ENCODE assay signal across 14 cellular contexts in genomic region chr17:75950850-75951554, GRCh38. TPM values are rescaled to one million over a fixed set of nuclear protein-coding genes. Genes with fewer than 3 reads are reported as not detected.
DNase-seq lines count a peak whose midpoint lies in the region; ATAC-seq and TF ChIP-seq lines count a peak whose summit lies in the region.
"Had no signal": no experiment of that assay in that cellular context is flagged by ENCODE, and none has a peak within 500 bp of the region (broad histone marks: within the 10 kb centered on the region; RNA-seq: fewer than 3 reads in every experiment).

No MANE protein-coding gene starts in this region.

- intact Hi-C loops in left lung (cut with DNase I), result no loop called here
- intact Hi-C loops in CD14-positive monocyte (cut with micrococcal nuclease), result no loop called here

- H3K27me3 Mint-ChIP-seq in CD14-positive monocyte (ENCODE audit: low read depth in 3 of 3), result no peaks in the 10 kb centered on the region
- H3K27me3 Mint-ChIP-seq: dendritic cell treated with granulocyte-macrophage colony-stimulating factor and Interleukin-4, amounts not matched to agents 40 ng/mL and 50 ng/mL, for 4 days; IgD-negative memory B cell had no signal

- no peak overlapping the region for H3K4me3 ChIP-seq in left lung
- H3K4me3 ChIP-seq: upper lobe of left lung had no signal

- H3K9me3 ChIP-seq in left lung, result no peaks in the 10 kb centered on the region
- H3K9me3 ChIP-seq: upper lobe of left lung had no signal

- H3K27me3 ChIP-seq in left lung, result no peaks in the 10 kb centered on the region
- H3K27me3 ChIP-seq: upper lobe of left lung had no signal

- H3K4me1 ChIP-seq in left lung, result no peaks in the 10 kb centered on the region
- H3K4me1 ChIP-seq: parathyroid adenoma, upper lobe of left lung had no signal

- peaks cover 0 to 100% of the 10 kb centered on the region in 2 donors for H3K36me3 ChIP-seq in left lung

- DNase-seq in Ammon's horn (ENCODE audit: low spot score) (peak; percentile 36), M059J (ENCODE audit: low read depth) (peak; percentile 48), amniotic epithelial cell (ENCODE audit: low read depth) (peak; percentile 28), left lung (no peak), CD14-positive monocyte (ENCODE audit: low spot score) (no peak), NCI-H2107 treated with DMSO at 0.1 percent for 48 hours (lab: John Stamatoyannopoulos, UW; ENCODE audit: unreplicated experiment) (no peak), D341Med (ENCODE audit: low spot score) (no peak)
- DNase-seq: NCI-H1436 treated with DMSO at 0.1 percent for 48 hours, NCI-H82, upper lobe of left lung had no signal

- peak overlapping the region in 1 of 7 donors; percentile 53 for H3K27ac Mint-ChIP-seq in CD14-positive monocyte
- H3K27ac Mint-ChIP-seq: dendritic cell treated with granulocyte-macrophage colony-stimulating factor and Interleukin-4, amounts not matched to agents 40 ng/mL and 50 ng/mL, for 4 days; IgD-negative memory B cell had no signal

- no peaks in the 10 kb centered on the region for H3K9me3 Mint-ChIP-seq in CD14-positive monocyte
- H3K9me3 Mint-ChIP-seq: dendritic cell treated with granulocyte-macrophage colony-stimulating factor and Interleukin-4, amounts not matched to agents 40 ng/mL and 50 ng/mL, for 4 days; IgD-negative memory B cell had no signal

- TF ChIP-seq CTCF in left lung (IDR thresholded peaks at IDR 0.05), result no peak
- no peak for TF ChIP-seq CTCF in CD14-positive monocyte (IDR thresholded peaks at IDR 0.05)

- H3K4me1 Mint-ChIP-seq in CD14-positive monocyte, result no peaks in the 10 kb centered on the region
- H3K4me1 Mint-ChIP-seq: IgD-negative memory B cell had no signal

- H3K4me3 Mint-ChIP-seq in CD14-positive monocyte, result no peak overlapping the region
- H3K4me3 Mint-ChIP-seq: dendritic cell treated with granulocyte-macrophage colony-stimulating factor and Interleukin-4, amounts not matched to agents 40 ng/mL and 50 ng/mL, for 4 days; IgD-negative memory B cell had no signal

- ATAC-seq in left lung, result peak; percentile 26
- ATAC-seq in HG02973 (IDR thresholded peaks at IDR 0.05; ENCODE audit: unreplicated experiment), result no peak

- no peak overlapping the region for H3K27ac ChIP-seq in left lung
- H3K27ac ChIP-seq: parathyroid adenoma, upper lobe of left lung had no signal

- H3K36me3 Mint-ChIP-seq in CD14-positive monocyte, result peaks cover 78 to 93% of the 10 kb centered on the region in 2 donors

RNA-seq across cellular contexts. Expression of gene FBF1, which starts 10.2 kb away (rescaled TPM):
- 14.4 and 18.7 TPM in 2 replicates for total RNA-seq in M059J (2014; rRNA removed; shearing (Covaris generic))
- total RNA-seq in left lung, result 10 to 100 TPM; 12.1 to 13.1 TPM
- under 1 TPM; 0.32 to 0.62 TPM for polyA plus RNA-seq in CD14-positive monocyte

RNA-seq across cellular contexts. Expression of gene ACOX1, which starts 28.0 kb away (rescaled TPM):
- total RNA-seq in M059J (2014; rRNA removed; shearing (Covaris generic)), result 16.7 and 22.4 TPM in 2 replicates
- 10 to 100 TPM; 81.0 TPM for total RNA-seq in left lung
- polyA plus RNA-seq in CD14-positive monocyte, result 10 to 100 TPM; 49.2 to 49.7 TPM

RNA-seq across cellular contexts. Expression of gene TEN1, which starts 28.0 kb away (rescaled TPM):
- total RNA-seq in M059J (2014; rRNA removed; shearing (Covaris generic)), result 8.0 and 14.3 TPM in 2 replicates
- total RNA-seq in left lung, result 10 to 100 TPM; 19.3 to 20.7 TPM
- 10 to 100 TPM; 22.4 to 31.3 TPM for polyA plus RNA-seq in CD14-positive monocyte

RNA-seq across cellular contexts. Expression of gene MRPL38, which starts 46.3 kb away (rescaled TPM):
- total RNA-seq in M059J (2014; rRNA removed; shearing (Covaris generic)), result 30.3 and 39.4 TPM in 2 replicates
- 10 to 100 TPM; 80.5 to 81.8 TPM for total RNA-seq in left lung
- 10 to 100 TPM; 27.8 to 36.0 TPM for polyA plus RNA-seq in CD14-positive monocyte

RNA-seq across cellular contexts. Expression of gene CDK3, which starts 49.7 kb away (rescaled TPM):
- total RNA-seq in M059J (2014; rRNA removed; shearing (Covaris generic)), result 0.30 and 1.6 TPM in 2 replicates
- total RNA-seq in left lung, result 1 to 10 TPM; 5.4 to 6.1 TPM
- polyA plus RNA-seq in CD14-positive monocyte, result not detected

Comparison
In these comparisons a context has a peak if more than half of its experiments do, and no peak if none do; other contexts are left out.
1. DNase-seq: peak in Ammon's horn (single experiment), M059J (single experiment) and amniotic epithelial cell (single experiment); none in left lung (0 of 2), CD14-positive monocyte (single experiment), NCI-H2107 treated with DMSO at 0.1 percent for 48 hours (single experiment) and D341Med (single experiment).